1 cellular context compared by ENCODE assay signal in the genomic region with DNA sequence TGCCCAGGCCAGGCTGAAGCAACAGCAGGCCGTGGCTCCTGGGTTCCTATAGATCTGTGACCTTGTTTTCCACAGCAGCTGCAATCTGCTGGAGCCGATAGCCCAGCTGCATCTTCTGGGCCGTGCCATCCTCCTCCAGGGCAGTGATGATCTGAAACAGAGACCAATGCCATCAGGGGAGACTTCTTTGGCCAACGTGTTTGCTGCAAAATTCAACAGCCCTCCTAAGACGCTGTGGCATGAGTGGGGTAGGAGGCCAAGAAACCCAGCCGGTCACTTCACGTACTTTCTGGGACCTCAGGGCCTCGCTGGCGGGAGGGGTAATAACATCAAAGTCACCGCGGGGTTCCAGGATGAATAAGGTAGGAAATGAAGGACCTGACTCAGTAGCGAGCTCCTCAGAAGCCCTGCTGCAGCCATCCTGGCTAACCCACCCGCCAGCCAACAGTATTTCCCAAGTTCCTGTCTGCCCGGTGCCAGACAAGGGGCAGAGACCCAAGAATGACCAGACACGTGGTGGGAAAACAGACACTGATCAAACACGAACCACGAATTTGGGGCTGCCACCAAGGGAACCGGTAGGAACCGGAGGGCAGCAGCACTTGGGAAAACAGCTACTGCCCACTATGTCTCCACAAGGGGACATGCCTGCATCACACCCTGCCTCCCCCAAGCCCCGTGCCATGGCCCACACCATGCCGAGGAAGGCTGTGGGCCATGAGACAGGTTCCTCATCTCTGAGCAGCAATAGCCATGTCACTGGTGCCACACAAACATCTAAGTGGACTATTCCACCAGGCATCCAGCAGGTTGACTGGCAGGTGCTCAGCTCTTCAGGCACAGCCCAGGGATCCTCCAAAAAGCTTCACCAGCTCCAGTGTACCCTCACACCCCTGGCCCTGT.
TF ChIP-seq lines count a peak whose summit lies in the region.

No MANE protein-coding gene starts in this region.

TF ChIP-seq in GM23338, 12 proteins besides CTCF, POLR2A, EP300 and RAD21:
- TF ChIP-seq ZNF331 (CRISPR knock-in tag; IDR thresholded peaks at IDR 0.05; ENCODE audit: low read depth) (no peak), POLR2AphosphoS5 (IDR thresholded peaks at IDR 0.05; ENCODE audit: low read depth) (no peak), CREB1 (CRISPR knock-in tag; IDR thresholded peaks at IDR 0.05; ENCODE audit: low read depth) (no peak)
- TF ChIP-seq, protein P1, sequence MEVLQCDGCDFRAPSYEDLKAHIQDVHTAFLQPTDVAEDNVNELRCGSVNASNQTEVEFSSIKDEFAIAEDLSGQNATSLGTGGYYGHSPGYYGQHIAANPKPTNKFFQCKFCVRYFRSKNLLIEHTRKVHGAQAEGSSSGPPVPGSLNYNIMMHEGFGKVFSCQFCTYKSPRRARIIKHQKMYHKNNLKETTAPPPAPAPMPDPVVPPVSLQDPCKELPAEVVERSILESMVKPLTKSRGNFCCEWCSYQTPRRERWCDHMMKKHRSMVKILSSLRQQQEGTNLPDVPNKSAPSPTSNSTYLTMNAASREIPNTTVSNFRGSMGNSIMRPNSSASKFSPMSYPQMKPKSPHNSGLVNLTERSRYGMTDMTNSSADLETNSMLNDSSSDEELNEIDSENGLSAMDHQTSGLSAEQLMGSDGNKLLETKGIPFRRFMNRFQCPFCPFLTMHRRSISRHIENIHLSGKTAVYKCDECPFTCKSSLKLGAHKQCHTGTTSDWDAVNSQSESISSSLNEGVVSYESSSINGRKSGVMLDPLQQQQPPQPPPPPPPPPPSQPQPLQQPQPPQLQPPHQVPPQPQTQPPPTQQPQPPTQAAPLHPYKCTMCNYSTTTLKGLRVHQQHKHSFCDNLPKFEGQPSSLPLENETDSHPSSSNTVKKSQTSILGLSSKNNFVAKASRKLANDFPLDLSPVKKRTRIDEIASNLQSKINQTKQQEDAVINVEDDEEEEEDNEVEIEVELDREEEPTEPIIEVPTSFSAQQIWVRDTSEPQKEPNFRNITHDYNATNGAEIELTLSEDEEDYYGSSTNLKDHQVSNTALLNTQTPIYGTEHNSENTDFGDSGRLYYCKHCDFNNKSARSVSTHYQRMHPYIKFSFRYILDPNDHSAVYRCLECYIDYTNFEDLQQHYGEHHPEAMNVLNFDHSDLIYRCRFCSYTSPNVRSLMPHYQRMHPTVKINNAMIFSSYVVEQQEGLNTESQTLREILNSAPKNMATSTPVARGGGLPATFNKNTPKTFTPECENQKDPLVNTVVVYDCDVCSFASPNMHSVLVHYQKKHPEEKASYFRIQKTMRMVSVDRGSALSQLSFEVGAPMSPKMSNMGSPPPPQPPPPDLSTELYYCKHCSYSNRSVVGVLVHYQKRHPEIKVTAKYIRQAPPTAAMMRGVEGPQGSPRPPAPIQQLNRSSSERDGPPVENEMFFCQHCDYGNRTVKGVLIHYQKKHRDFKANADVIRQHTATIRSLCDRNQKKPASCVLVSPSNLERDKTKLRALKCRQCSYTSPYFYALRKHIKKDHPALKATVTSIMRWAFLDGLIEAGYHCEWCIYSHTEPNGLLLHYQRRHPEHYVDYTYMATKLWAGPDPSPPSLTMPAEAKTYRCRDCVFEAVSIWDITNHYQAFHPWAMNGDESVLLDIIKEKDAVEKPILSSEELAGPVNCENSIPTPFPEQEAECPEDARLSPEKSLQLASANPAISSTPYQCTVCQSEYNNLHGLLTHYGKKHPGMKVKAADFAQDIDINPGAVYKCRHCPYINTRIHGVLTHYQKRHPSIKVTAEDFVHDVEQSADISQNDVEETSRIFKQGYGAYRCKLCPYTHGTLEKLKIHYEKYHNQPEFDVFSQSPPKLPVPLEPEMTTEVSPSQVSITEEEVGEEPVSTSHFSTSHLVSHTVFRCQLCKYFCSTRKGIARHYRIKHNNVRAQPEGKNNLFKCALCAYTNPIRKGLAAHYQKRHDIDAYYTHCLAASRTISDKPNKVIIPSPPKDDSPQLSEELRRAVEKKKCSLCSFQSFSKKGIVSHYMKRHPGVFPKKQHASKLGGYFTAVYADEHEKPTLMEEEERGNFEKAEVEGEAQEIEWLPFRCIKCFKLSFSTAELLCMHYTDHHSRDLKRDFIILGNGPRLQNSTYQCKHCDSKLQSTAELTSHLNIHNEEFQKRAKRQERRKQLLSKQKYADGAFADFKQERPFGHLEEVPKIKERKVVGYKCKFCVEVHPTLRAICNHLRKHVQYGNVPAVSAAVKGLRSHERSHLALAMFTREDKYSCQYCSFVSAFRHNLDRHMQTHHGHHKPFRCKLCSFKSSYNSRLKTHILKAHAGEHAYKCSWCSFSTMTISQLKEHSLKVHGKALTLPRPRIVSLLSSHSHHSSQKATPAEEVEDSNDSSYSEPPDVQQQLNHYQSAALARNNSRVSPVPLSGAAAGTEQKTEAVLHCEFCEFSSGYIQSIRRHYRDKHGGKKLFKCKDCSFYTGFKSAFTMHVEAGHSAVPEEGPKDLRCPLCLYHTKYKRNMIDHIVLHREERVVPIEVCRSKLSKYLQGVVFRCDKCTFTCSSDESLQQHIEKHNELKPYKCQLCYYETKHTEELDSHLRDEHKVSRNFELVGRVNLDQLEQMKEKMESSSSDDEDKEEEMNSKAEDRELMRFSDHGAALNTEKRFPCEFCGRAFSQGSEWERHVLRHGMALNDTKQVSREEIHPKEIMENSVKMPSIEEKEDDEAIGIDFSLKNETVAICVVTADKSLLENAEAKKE (CRISPR knock-in tag; IDR thresholded peaks at IDR 0.05): no peak
- TF ChIP-seq, protein P2, sequence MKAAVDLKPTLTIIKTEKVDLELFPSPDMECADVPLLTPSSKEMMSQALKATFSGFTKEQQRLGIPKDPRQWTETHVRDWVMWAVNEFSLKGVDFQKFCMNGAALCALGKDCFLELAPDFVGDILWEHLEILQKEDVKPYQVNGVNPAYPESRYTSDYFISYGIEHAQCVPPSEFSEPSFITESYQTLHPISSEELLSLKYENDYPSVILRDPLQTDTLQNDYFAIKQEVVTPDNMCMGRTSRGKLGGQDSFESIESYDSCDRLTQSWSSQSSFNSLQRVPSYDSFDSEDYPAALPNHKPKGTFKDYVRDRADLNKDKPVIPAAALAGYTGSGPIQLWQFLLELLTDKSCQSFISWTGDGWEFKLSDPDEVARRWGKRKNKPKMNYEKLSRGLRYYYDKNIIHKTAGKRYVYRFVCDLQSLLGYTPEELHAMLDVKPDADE (IDR thresholded peaks at IDR 0.05): no peak
- TF ChIP-seq, protein P3, sequence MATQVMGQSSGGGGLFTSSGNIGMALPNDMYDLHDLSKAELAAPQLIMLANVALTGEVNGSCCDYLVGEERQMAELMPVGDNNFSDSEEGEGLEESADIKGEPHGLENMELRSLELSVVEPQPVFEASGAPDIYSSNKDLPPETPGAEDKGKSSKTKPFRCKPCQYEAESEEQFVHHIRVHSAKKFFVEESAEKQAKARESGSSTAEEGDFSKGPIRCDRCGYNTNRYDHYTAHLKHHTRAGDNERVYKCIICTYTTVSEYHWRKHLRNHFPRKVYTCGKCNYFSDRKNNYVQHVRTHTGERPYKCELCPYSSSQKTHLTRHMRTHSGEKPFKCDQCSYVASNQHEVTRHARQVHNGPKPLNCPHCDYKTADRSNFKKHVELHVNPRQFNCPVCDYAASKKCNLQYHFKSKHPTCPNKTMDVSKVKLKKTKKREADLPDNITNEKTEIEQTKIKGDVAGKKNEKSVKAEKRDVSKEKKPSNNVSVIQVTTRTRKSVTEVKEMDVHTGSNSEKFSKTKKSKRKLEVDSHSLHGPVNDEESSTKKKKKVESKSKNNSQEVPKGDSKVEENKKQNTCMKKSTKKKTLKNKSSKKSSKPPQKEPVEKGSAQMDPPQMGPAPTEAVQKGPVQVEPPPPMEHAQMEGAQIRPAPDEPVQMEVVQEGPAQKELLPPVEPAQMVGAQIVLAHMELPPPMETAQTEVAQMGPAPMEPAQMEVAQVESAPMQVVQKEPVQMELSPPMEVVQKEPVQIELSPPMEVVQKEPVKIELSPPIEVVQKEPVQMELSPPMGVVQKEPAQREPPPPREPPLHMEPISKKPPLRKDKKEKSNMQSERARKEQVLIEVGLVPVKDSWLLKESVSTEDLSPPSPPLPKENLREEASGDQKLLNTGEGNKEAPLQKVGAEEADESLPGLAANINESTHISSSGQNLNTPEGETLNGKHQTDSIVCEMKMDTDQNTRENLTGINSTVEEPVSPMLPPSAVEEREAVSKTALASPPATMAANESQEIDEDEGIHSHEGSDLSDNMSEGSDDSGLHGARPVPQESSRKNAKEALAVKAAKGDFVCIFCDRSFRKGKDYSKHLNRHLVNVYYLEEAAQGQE (IDR thresholded peaks at IDR 0.05; ENCODE audit: unreplicated experiment): no peak
